In genomic region chr17:56021681-56022205, GRCh38 we compare ENCODE assay signal across 34 cellular contexts.
"Had no signal": no experiment of that assay in that cellular context is flagged by ENCODE, and none has a peak within 500 bp of the region (broad histone marks: within the 10 kb centered on the region; RNA-seq: fewer than 3 reads in every experiment).

No MANE protein-coding gene starts in this region.

- H3K4me1 Mint-ChIP-seq: activated naive CD4-positive, alpha-beta T cell treated with anti-CD3 and anti-CD28 coated beads, Interleukin-2, amount 10 ng/mL, durations not matched to agents 7 days and 5 days; activated T-helper 17 cell treated with anti-CD3 and anti-CD28 coated beads, Interleukin-2, amount 50 U/mL, for 72 hours; central memory CD8-positive, alpha-beta T cell had no signal

- H3K4me3 ChIP-seq: ascending aorta, cardiac muscle cell had no signal

- H3K36me3 Mint-ChIP-seq: activated CD4-positive, alpha-beta memory T cell treated with anti-CD3 and anti-CD28 coated beads for 36 hours; activated naive CD4-positive, alpha-beta T cell treated with anti-CD3 and anti-CD28 coated beads, Interleukin-2, amount 10 ng/mL, durations not matched to agents 7 days and 5 days; activated naive CD4-positive, alpha-beta T cell treated with anti-CD3 and anti-CD28 coated beads, Interleukin-2, amount 50 U/mL, for 24 hours; activated naive CD8-positive, alpha-beta T cell; brain had no signal

- H3K9me3 Mint-ChIP-seq: activated B cell treated with CpG ODN at 0.5 μM for 24 hours; activated CD4-positive, alpha-beta memory T cell treated with anti-CD3 and anti-CD28 coated beads for 36 hours; activated CD4-positive, alpha-beta T cell treated with anti-CD3 and anti-CD28 coated beads, Interleukin-2, amount 10 ng/mL, durations not matched to agents 24 days and 14 days; activated CD8-positive, alpha-beta T cell treated with anti-CD3 and anti-CD28 coated beads for 36 hours; activated naive CD4-positive, alpha-beta T cell treated with anti-CD3 and anti-CD28 coated beads, Interleukin-2, amount 10 ng/mL, durations not matched to agents 7 days and 5 days; activated naive CD4-positive, alpha-beta T cell treated with anti-CD3 and anti-CD28 coated beads, Interleukin-2, amount 50 U/mL, for 24 hours; activated T-cell treated with anti-CD3 and anti-CD28 coated beads, Interleukin-2, amount 50 U/mL, for 4 hours; activated T-cell treated with anti-CD3 and anti-CD28 coated beads, Interleukin-2, amount 50 U/mL, for 72 hours; activated T-helper 17 cell treated with anti-CD3 and anti-CD28 coated beads, Interleukin-2, amount 50 U/mL, for 72 hours; brain; central memory CD8-positive, alpha-beta T cell; T-helper 1 cell treated with Interleukin-12 subunit alpha and Interleukin-12 subunit beta and Interleukin-4 antibody, amounts not matched to agents 30 μg/mL and 1 μg/mL, for 36 hours; T-helper 2 cell treated with Interferon-gamma antibody and Interleukin-4, amounts not matched to agents 5 μg/mL and 100 μg/mL, for 36 hours had no signal

- DNase-seq: activated B cell treated with CpG ODN at 0.5 μM for 24 hours; activated CD4-positive, alpha-beta memory T cell treated with anti-CD3 and anti-CD28 coated beads for 36 hours; activated CD4-positive, alpha-beta T cell treated with anti-CD3 and anti-CD28 coated beads for 4 hours; activated CD4-positive, alpha-beta T cell treated with anti-CD3 and anti-CD28 coated beads, Interleukin-2, amount 50 U/mL, for 1 hour; activated CD4-positive, alpha-beta T cell treated with anti-CD3 and anti-CD28 coated beads, Interleukin-2, amount 50 U/mL, for 4 hours; activated CD4-positive, CD25-positive, alpha-beta regulatory T cell treated with anti-CD3 and anti-CD28 coated beads, Interleukin-2, amount 50 U/mL, for 72 hours; activated CD8-positive, alpha-beta memory T cell treated with anti-CD3 and anti-CD28 coated beads, Interleukin-2, amount 50 U/mL, for 4 hours; activated CD8-positive, alpha-beta T cell treated with anti-CD3 and anti-CD28 coated beads for 36 hours; activated effector memory CD4-positive, alpha-beta T cell treated with anti-CD3 and anti-CD28 coated beads, Interleukin-2, amount 50 U/mL, for 16 hours; activated naive CD4-positive, alpha-beta T cell treated with anti-CD3 and anti-CD28 coated beads, Interleukin-2, amount 10 ng/mL, durations not matched to agents 7 days and 5 days; activated naive CD4-positive, alpha-beta T cell treated with Interleukin-2 at 50 U/mL for 16 hours; activated T-cell treated with anti-CD3 and anti-CD28 coated beads for 4 hours; activated T-cell treated with anti-CD3 and anti-CD28 coated beads, Interleukin-2, amount 50 U/mL, for 1 hour; activated T-cell treated with anti-CD3 and anti-CD28 coated beads, Interleukin-2, amount 50 U/mL, for 4 hours; activated T-cell treated with anti-CD3 and anti-CD28 coated beads, Interleukin-2, amount 50 U/mL, for 72 hours; amygdala; anterior cingulate cortex; caudate nucleus; cerebellar nuclear complex; T-helper 1 cell; T-helper 2 cell; T-helper 9 cell had no signal

- H3K27me3 ChIP-seq: ascending aorta had no signal

- H3K9me3 ChIP-seq: ascending aorta had no signal

- H3K4me3 Mint-ChIP-seq: activated B cell treated with CpG ODN at 0.5 μM for 24 hours; activated CD4-positive, alpha-beta memory T cell treated with anti-CD3 and anti-CD28 coated beads for 36 hours; activated CD4-positive, alpha-beta T cell treated with anti-CD3 and anti-CD28 coated beads, Interleukin-2, amount 10 ng/mL, durations not matched to agents 24 days and 14 days; activated CD8-positive, alpha-beta T cell treated with anti-CD3 and anti-CD28 coated beads for 36 hours; activated naive CD4-positive, alpha-beta T cell treated with anti-CD3 and anti-CD28 coated beads, Interleukin-2, amount 10 ng/mL, durations not matched to agents 7 days and 5 days; activated naive CD4-positive, alpha-beta T cell treated with anti-CD3 and anti-CD28 coated beads, Interleukin-2, amount 50 U/mL, for 24 hours; activated naive CD8-positive, alpha-beta T cell; activated T-cell treated with anti-CD3 and anti-CD28 coated beads, Interleukin-2, amount 50 U/mL, for 4 hours; activated T-cell treated with anti-CD3 and anti-CD28 coated beads, Interleukin-2, amount 50 U/mL, for 72 hours; activated T-helper 1 cell treated with anti-CD3 and anti-CD28 coated beads, Interleukin-12 subunit alpha, Interleukin-12 subunit beta, Interleukin-2, Interleukin-4 antibody, amounts not matched to agents 30 ng/mL and 10 ng/mL and 1 ng/mL, durations not matched to agents 14 hours and 24 hours and 36 hours; activated T-helper 17 cell treated with anti-CD3 and anti-CD28 coated beads, Interleukin-2, amount 50 U/mL, for 72 hours; brain; central memory CD8-positive, alpha-beta T cell; T-helper 1 cell treated with Interleukin-12 subunit alpha and Interleukin-12 subunit beta and Interleukin-4 antibody, amounts not matched to agents 30 μg/mL and 1 μg/mL, for 36 hours; T-helper 2 cell treated with Interferon-gamma antibody and Interleukin-4, amounts not matched to agents 5 μg/mL and 100 μg/mL, for 36 hours had no signal

- H3K27me3 Mint-ChIP-seq: activated naive CD4-positive, alpha-beta T cell treated with anti-CD3 and anti-CD28 coated beads, Interleukin-2, amount 10 ng/mL, durations not matched to agents 7 days and 5 days; activated naive CD4-positive, alpha-beta T cell treated with anti-CD3 and anti-CD28 coated beads, Interleukin-2, amount 50 U/mL, for 24 hours; activated naive CD8-positive, alpha-beta T cell; brain had no signal

- ATAC-seq: activated CD8-positive, alpha-beta T cell treated with anti-CD3 and anti-CD28 coated beads for 36 hours; activated T-cell treated with anti-CD3 and anti-CD28 coated beads, Interleukin-2, amount 50 U/mL, for 4 hours; activated T-cell treated with anti-CD3 and anti-CD28 coated beads, Interleukin-2, amount 50 U/mL, for 72 hours; activated T-helper 17 cell treated with anti-CD3 and anti-CD28 coated beads, Interleukin-2, amount 50 U/mL, for 72 hours had no signal

- H3K4me1 ChIP-seq: ascending aorta had no signal

- H3K27ac Mint-ChIP-seq: activated B cell treated with CpG ODN at 0.5 μM for 24 hours; activated CD4-positive, alpha-beta memory T cell treated with anti-CD3 and anti-CD28 coated beads for 36 hours; activated CD4-positive, alpha-beta T cell treated with anti-CD3 and anti-CD28 coated beads, Interleukin-2, amount 10 ng/mL, durations not matched to agents 24 days and 14 days; activated naive CD4-positive, alpha-beta T cell treated with anti-CD3 and anti-CD28 coated beads, Interleukin-2, amount 10 ng/mL, durations not matched to agents 7 days and 5 days; activated naive CD4-positive, alpha-beta T cell treated with anti-CD3 and anti-CD28 coated beads, Interleukin-2, amount 50 U/mL, for 24 hours; activated naive CD8-positive, alpha-beta T cell; activated T-cell treated with anti-CD3 and anti-CD28 coated beads, Interleukin-2, amount 50 U/mL, for 72 hours; activated T-helper 1 cell treated with anti-CD3 and anti-CD28 coated beads, Interleukin-12 subunit alpha, Interleukin-12 subunit beta, Interleukin-2, Interleukin-4 antibody, amounts not matched to agents 30 ng/mL and 10 ng/mL and 1 ng/mL, durations not matched to agents 14 hours and 24 hours and 36 hours; activated T-helper 17 cell treated with anti-CD3 and anti-CD28 coated beads, Interleukin-2, amount 50 U/mL, for 72 hours; brain; T-helper 1 cell treated with Interleukin-12 subunit alpha and Interleukin-12 subunit beta and Interleukin-4 antibody, amounts not matched to agents 30 μg/mL and 1 μg/mL, for 36 hours; T-helper 2 cell treated with Interferon-gamma antibody and Interleukin-4, amounts not matched to agents 5 μg/mL and 100 μg/mL, for 36 hours had no signal

- H3K36me3 ChIP-seq: ascending aorta, cardiac muscle cell had no signal

- H3K27ac ChIP-seq: ascending aorta, cardiac muscle cell, VCaP had no signal
